Comparison of ENCODE assay signal across 8 cellular contexts in the genomic region with DNA sequence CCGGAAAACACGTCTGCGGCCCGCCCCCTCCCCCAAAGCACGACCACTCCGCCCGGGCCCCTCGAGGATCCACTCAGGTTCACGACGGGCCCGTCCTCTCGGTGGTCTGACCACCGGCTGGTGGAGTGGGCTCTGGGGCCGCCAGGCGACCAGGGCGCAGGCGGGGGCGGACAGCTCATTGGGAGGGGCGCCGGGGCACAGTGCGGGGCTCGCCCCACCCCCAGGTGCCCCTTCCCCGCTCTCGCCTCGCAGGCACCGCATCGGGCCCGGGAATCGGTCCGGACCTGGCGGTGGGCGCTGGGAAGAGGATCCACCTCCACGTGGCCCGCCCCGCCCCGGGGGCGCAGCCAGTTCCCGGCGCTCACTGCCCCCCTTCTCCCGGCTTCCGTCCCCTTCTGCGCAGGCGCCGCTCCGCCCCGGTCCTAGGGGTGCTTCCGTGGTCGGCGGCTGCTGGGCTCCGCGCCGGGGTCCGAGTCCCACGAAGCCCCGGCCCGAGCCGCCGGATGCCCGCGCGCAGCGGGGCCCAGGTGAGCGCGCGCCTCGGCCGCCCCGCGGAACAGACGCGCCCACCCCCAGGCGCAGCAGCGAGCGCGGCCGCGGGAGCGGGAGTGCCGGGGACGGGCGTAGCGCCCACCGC. TPM values are rescaled to one million over a fixed set of nuclear protein-coding genes. Genes with fewer than 3 reads are reported as not detected.
DNase-seq lines count a peak whose midpoint lies in the region; ATAC-seq, FAIRE-seq and TF ChIP-seq lines count a peak whose summit lies in the region.

A gene with protein sequence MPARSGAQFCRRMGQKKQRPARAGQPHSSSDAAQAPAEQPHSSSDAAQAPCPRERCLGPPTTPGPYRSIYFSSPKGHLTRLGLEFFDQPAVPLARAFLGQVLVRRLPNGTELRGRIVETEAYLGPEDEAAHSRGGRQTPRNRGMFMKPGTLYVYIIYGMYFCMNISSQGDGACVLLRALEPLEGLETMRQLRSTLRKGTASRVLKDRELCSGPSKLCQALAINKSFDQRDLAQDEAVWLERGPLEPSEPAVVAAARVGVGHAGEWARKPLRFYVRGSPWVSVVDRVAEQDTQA (plus strand): TSS at position 419 of the 637 bp plus-strand sequence. CDS start 85 bp downstream, at position 504.

- peaks cover 14 to 15% of the 10 kb centered on the region in 2 donors for H3K4me1 ChIP-seq in naive thymus-derived CD4-positive, alpha-beta T cell (ENCODE audit: control insufficient read depth in 2 of 2, insufficient read depth in 2 of 2, low read length in 2 of 2)

- peak within 1 kb of the TSS in 6 of 7 donors; percentile 54 to 86 (median 84) for H3K27ac Mint-ChIP-seq in CD14-positive monocyte
- peak within 1 kb of the TSS; percentile 62 to 89 (median 84) for H3K27ac Mint-ChIP-seq in naive thymus-derived CD4-positive, alpha-beta T cell
- H3K27ac Mint-ChIP-seq in stimulated activated memory B cell treated with anti-CD40 and anti-IgM and Interleukin-4, amounts not matched to agents 10 μg/mL and 1 μg/mL and 100 μg/mL, for 72 hours, result peak within 1 kb of the TSS; percentile 80

- TF ChIP-seq CTCF in CD14-positive monocyte (IDR thresholded peaks at IDR 0.05) (no peak), HL-60 (IDR thresholded peaks at IDR 0.05; ENCODE audit: insufficient read depth, low read length) (no peak)

- H3K9me3 Mint-ChIP-seq in CD14-positive monocyte, result peaks cover 0 to 3% (median 1%) of the 10 kb centered on the region in 7 donors
- peaks cover 0 to 1% (median 0%) of the 10 kb centered on the region in 11 donors for H3K9me3 Mint-ChIP-seq in naive thymus-derived CD4-positive, alpha-beta T cell
- no peaks in the 10 kb centered on the region for H3K9me3 Mint-ChIP-seq in stimulated activated memory B cell treated with anti-CD40 and anti-IgM and Interleukin-4, amounts not matched to agents 10 μg/mL and 1 μg/mL and 100 μg/mL, for 72 hours

- peak within 1 kb of the TSS; percentile 93 to 98 for H3K4me3 Mint-ChIP-seq in CD14-positive monocyte
- H3K4me3 Mint-ChIP-seq in naive thymus-derived CD4-positive, alpha-beta T cell, result peak within 1 kb of the TSS; percentile 84 to 93 (median 90)
- peak within 1 kb of the TSS; percentile 90 for H3K4me3 Mint-ChIP-seq in stimulated activated memory B cell treated with anti-CD40 and anti-IgM and Interleukin-4, amounts not matched to agents 10 μg/mL and 1 μg/mL and 100 μg/mL, for 72 hours

- no peaks in the 10 kb centered on the region for H3K9me3 ChIP-seq in naive thymus-derived CD4-positive, alpha-beta T cell (ENCODE audit: control insufficient read depth in 2 of 3, low read length in 3 of 3)

- peaks cover 4% of the 10 kb centered on the region for H3K27me3 ChIP-seq in HL-60 (ENCODE audit: insufficient read depth, poor library complexity, severe bottlenecking)
- H3K27me3 ChIP-seq in naive thymus-derived CD4-positive, alpha-beta T cell (ENCODE audit: control insufficient read depth in 2 of 2, insufficient read depth in 2 of 2, low read length in 2 of 2), result no peaks in the 10 kb centered on the region

- peak within 1 kb of the TSS; percentile 64 for H3K4me3 ChIP-seq in HL-60 (replicated peaks; ENCODE audit: insufficient read depth, low read length)
- H3K4me3 ChIP-seq in naive thymus-derived CD4-positive, alpha-beta T cell (ENCODE audit: low read length), result peak within 1 kb of the TSS; percentile 84

- POLR2A ChIA-PET in naive thymus-derived CD4-positive, alpha-beta T cell (lab: Charles Lee), result interaction anchor here (0.5 to 1.6 kb wide), 3 partner anchors 17 to 314 kb away, joined by 3 to 5 read pairs (median 3); no protein-coding TSS in a partner anchor

- H3K27ac ChIP-seq in HL-60 (replicated peaks), result peak within 1 kb of the TSS; percentile 72
- H3K27ac ChIP-seq in naive thymus-derived CD4-positive, alpha-beta T cell (ENCODE audit: low read depth, low read length), result peak within 1 kb of the TSS; percentile 71

- peaks cover 0 to 16% (median 0%) of the 10 kb centered on the region in 3 experiments for H3K36me3 ChIP-seq in naive thymus-derived CD4-positive, alpha-beta T cell (ENCODE audit: control insufficient read depth in 2 of 3, insufficient read depth in 3 of 3, low read length in 3 of 3)

- H3K36me3 Mint-ChIP-seq in CD14-positive monocyte, result peaks cover 18 to 26% of the 10 kb centered on the region in 2 donors
- H3K36me3 Mint-ChIP-seq in naive thymus-derived CD4-positive, alpha-beta T cell, result peaks cover 0 to 4% (median 0%) of the 10 kb centered on the region in 5 donors
- peaks cover 8% of the 10 kb centered on the region for H3K36me3 Mint-ChIP-seq in stimulated activated memory B cell treated with anti-CD40 and anti-IgM and Interleukin-4, amounts not matched to agents 10 μg/mL and 1 μg/mL and 100 μg/mL, for 72 hours

- intact Hi-C loops in CD14-positive monocyte (cut with micrococcal nuclease), result loop anchor here in 1 of 2 donors (2.0 kb wide), 1 partner anchor 23 kb away; no protein-coding TSS in a partner anchor
- intact Hi-C loops in naive thymus-derived CD4-positive, alpha-beta T cell (cut with micrococcal nuclease), result loop anchor here (1.0 to 2.0 kb wide), 2 partner anchors 19 to 25 kb away; a partner anchor contains a TSS

- CTCF ChIA-PET in naive thymus-derived CD4-positive, alpha-beta T cell (lab: Charles Lee), result interaction anchor here (0.6 to 3.1 kb wide), 2 partner anchors 12 to 1329 kb away, joined by 3 to 9 read pairs; no protein-coding TSS in a partner anchor

- peak; percentile 59 for ATAC-seq in GM19395 (IDR thresholded peaks at IDR 0.05; ENCODE audit: unreplicated experiment)
- peak; percentile 89 for ATAC-seq in naive thymus-derived CD4-positive, alpha-beta T cell
- ATAC-seq in stimulated activated memory B cell treated with anti-CD40 and anti-IgM and Interleukin-4, amounts not matched to agents 10 μg/mL and 1 μg/mL and 100 μg/mL, for 72 hours, result peak; percentile 89

- H3K27me3 Mint-ChIP-seq in CD14-positive monocyte (ENCODE audit: low read depth in 3 of 3), result peaks cover 23 to 33% (median 27%) of the 10 kb centered on the region in 3 donors
- H3K27me3 Mint-ChIP-seq in naive thymus-derived CD4-positive, alpha-beta T cell, result peaks cover 8 to 21% (median 11%) of the 10 kb centered on the region in 5 donors
- peaks cover 13% of the 10 kb centered on the region for H3K27me3 Mint-ChIP-seq in stimulated activated memory B cell treated with anti-CD40 and anti-IgM and Interleukin-4, amounts not matched to agents 10 μg/mL and 1 μg/mL and 100 μg/mL, for 72 hours

- no peak for FAIRE-seq in RCC 7860 (lab: Jason Lieb, UNC)

- peaks cover 41% of the 10 kb centered on the region for H3K4me1 Mint-ChIP-seq in CD14-positive monocyte
- H3K4me1 Mint-ChIP-seq in naive thymus-derived CD4-positive, alpha-beta T cell, result peaks cover 11 to 42% (median 30%) of the 10 kb centered on the region in 7 donors
- H3K4me1 Mint-ChIP-seq in stimulated activated memory B cell treated with anti-CD40 and anti-IgM and Interleukin-4, amounts not matched to agents 10 μg/mL and 1 μg/mL and 100 μg/mL, for 72 hours, result peaks cover 54% of the 10 kb centered on the region

- DNase-seq in CD14-positive monocyte (ENCODE audit: low spot score) (peak; percentile 74), HL-60 (ENCODE audit: low read depth in 1 of 2, low spot score in 1 of 2) (peak; percentile 76 to 83), RCC 7860 (ENCODE audit: low spot score) (peak; percentile 61), activated T-helper 1 cell treated with Interleukin-2 at 50 U/mL for 16 hours (ENCODE audit: low read depth) (peak; percentile 77), fibroblast of gingiva (ENCODE audit: low read depth) (peak; percentile 80)
- DNase-seq in naive thymus-derived CD4-positive, alpha-beta T cell, result peak; percentile 67 to 94 (median 77)

RNA-seq across cellular contexts. Expression of the gene that starts here (rescaled TPM):
- 10 to 100 TPM; 70.6 to 86.9 TPM for polyA plus RNA-seq in CD14-positive monocyte
- total RNA-seq in naive thymus-derived CD4-positive, alpha-beta T cell, result 10 to 100 TPM; 17.5 to 59.5 (median 25.4) TPM
- polyA plus RNA-seq in naive thymus-derived CD4-positive, alpha-beta T cell, result 10 to 100 TPM; 50.5 to 52.3 TPM

Comparison
In these comparisons a context has a peak if more than half of its experiments do, and no peak if none do; other contexts are left out.
1. Peak in every context shown above with its lines: DNase-seq, ATAC-seq, H3K4me3 ChIP-seq and H3K27ac ChIP-seq.